13 cellular contexts compared by ENCODE assay signal in the genomic region with DNA sequence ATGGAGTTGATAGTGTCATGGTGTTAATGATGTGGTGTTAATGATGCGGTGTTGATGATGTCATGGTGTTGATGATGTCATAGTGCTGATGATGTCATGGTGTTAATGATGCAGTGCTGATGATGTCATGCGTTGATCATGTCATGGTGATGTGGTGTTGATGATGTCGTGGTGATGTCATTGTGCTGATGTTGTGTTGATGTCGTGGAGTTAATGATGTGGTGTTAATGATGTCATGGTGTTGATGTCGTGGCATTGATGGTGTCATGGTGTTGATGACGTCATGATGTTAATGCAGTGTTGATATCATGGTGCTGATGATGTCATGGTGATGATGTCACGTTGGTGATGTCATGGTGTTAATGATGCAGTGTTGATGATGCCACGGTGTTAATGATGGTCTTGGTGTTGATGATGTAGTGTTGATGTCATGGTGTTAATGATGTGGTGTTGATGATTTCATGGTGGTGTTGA. TPM values are rescaled to one million over a fixed set of nuclear protein-coding genes. Genes with fewer than 3 reads are reported as not detected.
A peak's percentile ranks its signal among the peaks of the same experiment; 100 is the strongest.
DNase-seq lines count a peak whose midpoint lies in the region; ATAC-seq and TF ChIP-seq lines count a peak whose summit lies in the region.
"Had no signal": no experiment of that assay in that cellular context is flagged by ENCODE, and none has a peak within 500 bp of the region (broad histone marks: within the 10 kb centered on the region; RNA-seq: fewer than 3 reads in every experiment).

No MANE protein-coding gene starts in this region.

- H3K9me3 Mint-ChIP-seq in neural progenitor cell: no peaks in the 10 kb centered on the region
- H3K9me3 Mint-ChIP-seq: nephron progenitor cell had no signal

- in situ Hi-C loops in GM23248 (cut with MboI): no loop called here

- 82 to 83% methylated on average over 8 of the region's 8 CpGs for WGBS in GM23248 (ENCODE audit: low coverage in 1 of 2, low lambda C conversion rate in 2 of 2, missing lambda C conversion rate in 2 of 2), 2 experiments

- H3K27ac ChIP-seq in GM23248: no peak overlapping the region
- H3K27ac ChIP-seq in RWPE1: no peak overlapping the region
- no peak overlapping the region for H3K27ac ChIP-seq in neural progenitor cell

- no peak for TF ChIP-seq POLR2A in erythroblast (IDR thresholded peaks at IDR 0.05; ENCODE audit: low read length)

- peaks cover 20% of the 10 kb centered on the region for H3F3A ChIP-seq in GM23248 (ENCODE audit: insufficient read depth)
- H3F3A ChIP-seq in neural progenitor cell (ENCODE audit: low read depth): peaks cover 9% of the 10 kb centered on the region

- TF ChIP-seq CTCF in RWPE1 (conservative IDR thresholded peaks at IDR 0.05; ENCODE audit: low read depth) (no peak), neural progenitor cell (IDR thresholded peaks at IDR 0.05) (no peak)

- H3K4me1 Mint-ChIP-seq in neural progenitor cell: no peaks in the 10 kb centered on the region
- H3K4me1 Mint-ChIP-seq: nephron progenitor cell had no signal

- no peak overlapping the region for H2AFZ ChIP-seq in GM23248
- H2AFZ ChIP-seq in neural progenitor cell (replicated peaks): no peak overlapping the region

- POLR2A ChIA-PET in RWPE1 (lab: Yijun Ruan, JAX; ENCODE audit: low non-redundant PET): no interaction called here

- ATAC-seq in HG02840 (IDR thresholded peaks at IDR 0.05; ENCODE audit: low FRiP score, unreplicated experiment): no peak
- ATAC-seq: left ventricle myocardium superior had no signal

- peaks cover 2% of the 10 kb centered on the region for H3K27me3 Mint-ChIP-seq in neural progenitor cell (ENCODE audit: insufficient read depth, low read depth)

- CTCF ChIA-PET in RWPE1 (lab: Yijun Ruan, JAX): no interaction called here

- H3K4me3 ChIP-seq in GM23248 (no peak overlapping the region), neural progenitor cell (no peak overlapping the region)

- H3K4me3 Mint-ChIP-seq in neural progenitor cell: no peak overlapping the region
- H3K4me3 Mint-ChIP-seq: nephron progenitor cell had no signal

- H3K36me3 ChIP-seq in GM23248 (ENCODE audit: low read depth) (no peaks in the 10 kb centered on the region), neural progenitor cell (no peaks in the 10 kb centered on the region)

- H4K20me1 ChIP-seq in GM23248 (ENCODE audit: insufficient read depth): no peaks in the 10 kb centered on the region
- no peaks in the 10 kb centered on the region for H4K20me1 ChIP-seq in neural progenitor cell (ENCODE audit: low read depth)

- DNase-seq in Daoy (ENCODE audit: low read depth) (peak; percentile 49), GM23248 (peak; percentile 72), RWPE1 (ENCODE audit: low spot score) (peak; percentile 12), erythroblast (lab: John Stamatoyannopoulos, UW) (peak; percentile 81 to 85), neural progenitor cell (ENCODE audit: low spot score) (no peak), midbrain (lab: John Stamatoyannopoulos, UW) (no peak), Kasumi-1 (lab: John Stamatoyannopoulos, UW) (no peak)
- DNase-seq: anterior cingulate cortex, H7, left ventricle myocardium superior, nephron progenitor cell, T-helper 9 cell had no signal

- H3K4me1 ChIP-seq in GM23248 (ENCODE audit: insufficient read depth) (no peaks in the 10 kb centered on the region), neural progenitor cell (no peaks in the 10 kb centered on the region)

- H3K9me3 ChIP-seq in GM23248 (ENCODE audit: low read depth) (no peaks in the 10 kb centered on the region), neural progenitor cell (ENCODE audit: low read depth) (no peaks in the 10 kb centered on the region)

- no peak overlapping the region for H3K4me2 ChIP-seq in GM23248 (ENCODE audit: unreplicated experiment)
- H3K4me2 ChIP-seq in neural progenitor cell: no peak overlapping the region

- no peaks in the 10 kb centered on the region for H3K9me2 ChIP-seq in GM23248 (ENCODE audit: insufficient read depth)

- H3K79me2 ChIP-seq in GM23248 (ENCODE audit: insufficient read depth) (no peaks in the 10 kb centered on the region), neural progenitor cell (ENCODE audit: low read depth) (no peaks in the 10 kb centered on the region)

- H3K9ac ChIP-seq in GM23248 (no peak overlapping the region), neural progenitor cell (no peak overlapping the region)

- no peak overlapping the region for H3K27ac Mint-ChIP-seq in neural progenitor cell
- H3K27ac Mint-ChIP-seq: nephron progenitor cell had no signal

- no peaks in the 10 kb centered on the region for H3K36me3 Mint-ChIP-seq in neural progenitor cell

- H3K27me3 ChIP-seq in GM23248 (replicated peaks; ENCODE audit: insufficient read depth) (no peaks in the 10 kb centered on the region), neural progenitor cell (peaks cover 12% of the 10 kb centered on the region)

RNA-seq across cellular contexts. Expression of gene RIMBP2, which starts 49.1 kb away (rescaled TPM):
- total RNA-seq in Daoy (2014; rRNA removed; shearing (Covaris generic)): 1.4 and 2.2 TPM in 2 replicates
- total RNA-seq in GM23248 (2014; rRNA removed; shearing (Covaris generic)): not detected in 2 replicates
- polyA plus RNA-seq in GM23248 (2016; fragmentation: Nextera tagmentation; extraction: Ambion mirVana): not detected in 2 replicates
- total RNA-seq in neural progenitor cell (ENCODE audit: low replicate concordance): 0.84 and 0.99 TPM in 2 replicates

Comparison
In these comparisons a context has a peak if more than half of its experiments do, and no peak if none do; other contexts are left out.
1. DNase-seq: peak in Daoy (single experiment), GM23248 (single experiment), RWPE1 (single experiment) and erythroblast (2 of 2); none in neural progenitor cell (single experiment), midbrain (single experiment) and Kasumi-1 (0 of 2).